ENCODE assay signal across 3 cellular contexts in the genomic region with DNA sequence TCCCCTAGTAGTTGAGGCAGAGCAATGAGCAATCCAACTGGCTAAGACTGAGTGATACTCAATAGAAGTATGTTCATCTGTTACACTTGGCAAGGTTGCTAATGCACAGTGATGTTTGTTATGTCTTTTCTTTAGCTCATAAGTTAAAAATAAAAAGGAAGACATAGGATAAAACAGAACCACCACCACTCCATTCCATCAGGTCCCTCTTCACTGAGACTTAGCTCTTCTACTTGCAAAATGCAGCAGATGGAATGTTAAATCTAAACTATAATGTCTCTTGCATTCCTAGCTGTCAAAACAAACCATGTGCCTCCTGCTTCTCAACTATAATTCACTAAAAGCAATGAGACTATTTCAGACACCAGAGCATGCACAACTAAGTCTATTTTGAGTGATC.
TF ChIP-seq lines count a peak whose summit lies in the region.

No MANE protein-coding gene starts in this region.

TF ChIP-seq in IMR-90, 13 proteins besides CTCF, POLR2A, EP300 and RAD21:
- TF ChIP-seq BHLHE40 (IDR thresholded peaks at IDR 0.05; ENCODE audit: low read depth, low read length) (no peak), RFX5 (IDR thresholded peaks at IDR 0.05; ENCODE audit: low read depth, low read length) (no peak)

TF ChIP-seq in neural cell, 6 proteins besides CTCF, POLR2A, EP300 and RAD21:
- TF ChIP-seq EZH2 (IDR thresholded peaks at IDR 0.05; ENCODE audit: borderline replicate concordance, insufficient read depth, low read length, poor library complexity, severe bottlenecking) (no peak), POLR2AphosphoS5 (IDR thresholded peaks at IDR 0.05) (peak; percentile 77), MXI1 (conservative IDR thresholded peaks at IDR 0.05; ENCODE audit: poor library complexity, severe bottlenecking) (peak; percentile 30)

TF ChIP-seq in HepG2, 621 proteins besides CTCF, POLR2A, EP300 and RAD21:
- TF ChIP-seq, protein P1, sequence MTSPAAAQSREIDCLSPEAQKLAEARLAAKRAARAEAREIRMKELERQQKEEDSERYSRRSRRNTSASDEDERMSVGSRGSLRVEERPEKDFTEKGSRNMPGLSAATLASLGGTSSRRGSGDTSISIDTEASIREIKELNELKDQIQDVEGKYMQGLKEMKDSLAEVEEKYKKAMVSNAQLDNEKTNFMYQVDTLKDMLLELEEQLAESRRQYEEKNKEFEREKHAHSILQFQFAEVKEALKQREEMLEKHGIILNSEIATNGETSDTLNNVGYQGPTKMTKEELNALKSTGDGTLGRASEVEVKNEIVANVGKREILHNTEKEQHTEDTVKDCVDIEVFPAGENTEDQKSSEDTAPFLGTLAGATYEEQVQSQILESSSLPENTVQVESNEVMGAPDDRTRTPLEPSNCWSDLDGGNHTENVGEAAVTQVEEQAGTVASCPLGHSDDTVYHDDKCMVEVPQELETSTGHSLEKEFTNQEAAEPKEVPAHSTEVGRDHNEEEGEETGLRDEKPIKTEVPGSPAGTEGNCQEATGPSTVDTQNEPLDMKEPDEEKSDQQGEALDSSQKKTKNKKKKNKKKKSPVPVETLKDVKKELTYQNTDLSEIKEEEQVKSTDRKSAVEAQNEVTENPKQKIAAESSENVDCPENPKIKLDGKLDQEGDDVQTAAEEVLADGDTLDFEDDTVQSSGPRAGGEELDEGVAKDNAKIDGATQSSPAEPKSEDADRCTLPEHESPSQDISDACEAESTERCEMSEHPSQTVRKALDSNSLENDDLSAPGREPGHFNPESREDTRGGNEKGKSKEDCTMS (CRISPR knock-in tag; conservative IDR thresholded peaks at IDR 0.05), result no peak
- TF ChIP-seq NFE2L2 (IDR thresholded peaks at IDR 0.05; ENCODE audit: low read length) (no peak), JUND (CRISPR knock-in tag; IDR thresholded peaks at IDR 0.05) (no peak), ZFYVE20 (CRISPR knock-in tag; IDR thresholded peaks at IDR 0.05; ENCODE audit: borderline replicate concordance, low read depth) (no peak), NKX3-1 (CRISPR knock-in tag; IDR thresholded peaks at IDR 0.05) (no peak)
